Comparison of ENCODE assay signal across 1 cellular context in genomic region chr13:113437408-113438010, GRCh38.
TF ChIP-seq lines count a peak whose summit lies in the region.

No MANE protein-coding gene starts in this region.

TF ChIP-seq in HepG2, 621 proteins besides CTCF, POLR2A, EP300 and RAD21 (continued from another document and continues in another):
- no peak for TF ChIP-seq CENPBD1 (CRISPR knock-in tag; IDR thresholded peaks at IDR 0.05; ENCODE audit: borderline replicate concordance, low read depth)
- TF ChIP-seq ZNF543 (CRISPR knock-in tag; IDR thresholded peaks at IDR 0.05): no peak
- TF ChIP-seq ZNF639 (CRISPR knock-in tag; conservative IDR thresholded peaks at IDR 0.05): no peak
- no peak for TF ChIP-seq ZKSCAN5 (CRISPR knock-in tag; IDR thresholded peaks at IDR 0.05)
- no peak for TF ChIP-seq NR2C2 (CRISPR knock-in tag; IDR thresholded peaks at IDR 0.05; ENCODE audit: borderline replicate concordance)
- TF ChIP-seq IRF9 (CRISPR knock-in tag; IDR thresholded peaks at IDR 0.05; ENCODE audit: borderline replicate concordance): peak; percentile 86; the same call in 1 of the 2 replicates
- TF ChIP-seq ZNF441 (CRISPR knock-in tag; IDR thresholded peaks at IDR 0.05; ENCODE audit: borderline replicate concordance): no peak
- TF ChIP-seq ZNF430 (CRISPR knock-in tag; IDR thresholded peaks at IDR 0.05): peak; percentile 60; the same call in 1 of the 2 replicates
- no peak for TF ChIP-seq PBX2 (CRISPR knock-in tag; IDR thresholded peaks at IDR 0.05)
- no peak for TF ChIP-seq NFAT5 (CRISPR knock-in tag; IDR thresholded peaks at IDR 0.05)
- TF ChIP-seq ZFY (CRISPR knock-in tag; IDR thresholded peaks at IDR 0.05): peak; percentile 36; the same call in 1 of the 2 replicates
- TF ChIP-seq ZNF580 (CRISPR knock-in tag; IDR thresholded peaks at IDR 0.05; ENCODE audit: borderline replicate concordance, low read depth): peak; percentile 41; the same call in 1 of the 2 replicates
- TF ChIP-seq NFKBIZ (CRISPR knock-in tag; IDR thresholded peaks at IDR 0.05): peak; percentile 50; the same call in 1 of the 2 replicates
- 0 out of 2 replicates have a peak, but pooled peaks have one; percentile 54 for TF ChIP-seq ZGPAT (CRISPR knock-in tag; IDR thresholded peaks at IDR 0.05)
- 0 out of 2 replicates have a peak, but pooled peaks have one; percentile 13 for TF ChIP-seq HNF4A (CRISPR knock-in tag; IDR thresholded peaks at IDR 0.05)
- peak; percentile 72 for TF ChIP-seq ZNF292 (CRISPR knock-in tag; IDR thresholded peaks at IDR 0.05; ENCODE audit: borderline replicate concordance, low read depth)
- TF ChIP-seq HBP1 (CRISPR knock-in tag; IDR thresholded peaks at IDR 0.05; ENCODE audit: low read depth): 0 out of 2 replicates have a peak, but pooled peaks have one; percentile 43
- TF ChIP-seq ZMYM2 (CRISPR knock-in tag; IDR thresholded peaks at IDR 0.05): peak; percentile 97
- peak; percentile 62; the same call in 1 of the 2 replicates for TF ChIP-seq ZNF124 (CRISPR knock-in tag; IDR thresholded peaks at IDR 0.05)
- peak; percentile 54; the same call in 1 of the 2 replicates for TF ChIP-seq REPIN1 (CRISPR knock-in tag; IDR thresholded peaks at IDR 0.05; ENCODE audit: borderline replicate concordance, low read depth)
- TF ChIP-seq PHF5A (CRISPR knock-in tag; IDR thresholded peaks at IDR 0.05; ENCODE audit: low read depth, unreplicated experiment): peak; percentile 58
- TF ChIP-seq RFXANK (CRISPR knock-in tag; IDR thresholded peaks at IDR 0.05): 0 out of 2 replicates have a peak, but pooled peaks have one; percentile 34
- no peak for TF ChIP-seq NKX3-1 (CRISPR knock-in tag; IDR thresholded peaks at IDR 0.05)
- TF ChIP-seq SRF (IDR thresholded peaks at IDR 0.05; ENCODE audit: low read depth, low read length): no peak
- no peak for TF ChIP-seq ZNF644 (CRISPR knock-in tag; IDR thresholded peaks at IDR 0.05; ENCODE audit: low read depth)
- TF ChIP-seq DRAP1 (CRISPR knock-in tag; IDR thresholded peaks at IDR 0.05): peak; percentile 57; the same call in 1 of the 2 replicates
- TF ChIP-seq POGZ (CRISPR knock-in tag; IDR thresholded peaks at IDR 0.05): peak; percentile 62
- no peak for TF ChIP-seq HNRNPLL (IDR thresholded peaks at IDR 0.05; ENCODE audit: low read depth, low read length, poor library complexity, severe bottlenecking)
- no peak for TF ChIP-seq HNRNPUL1 (IDR thresholded peaks at IDR 0.05; ENCODE audit: low read depth, low read length)
- TF ChIP-seq FIP1L1 (IDR thresholded peaks at IDR 0.05; ENCODE audit: borderline replicate concordance, insufficient read depth, low read depth, low read length): no peak
- peak; percentile 77 for TF ChIP-seq HNF1B (CRISPR knock-in tag; IDR thresholded peaks at IDR 0.05)
- peak; percentile 70 for TF ChIP-seq ZMYM4 (CRISPR knock-in tag; IDR thresholded peaks at IDR 0.05)
- TF ChIP-seq TFDP2 (CRISPR knock-in tag; IDR thresholded peaks at IDR 0.05): peak; percentile 38; the same call in 1 of the 2 replicates
- TF ChIP-seq UBTF (CRISPR knock-in tag; IDR thresholded peaks at IDR 0.05): 0 out of 2 replicates have a peak, but pooled peaks have one; percentile 21
